ENCODE assay signal across 9 cellular contexts in genomic region chr17:42460371-42460770, GRCh38. TPM values are rescaled to one million over a fixed set of nuclear protein-coding genes. Genes with fewer than 3 reads are reported as not detected.
DNase-seq lines count a peak whose midpoint lies in the region; ATAC-seq and TF ChIP-seq lines count a peak whose summit lies in the region.
"Had no signal": no experiment of that assay in that cellular context is flagged by ENCODE, and none has a peak within 500 bp of the region (broad histone marks: within the 10 kb centered on the region; RNA-seq: fewer than 3 reads in every experiment).

No MANE protein-coding gene starts in this region.

- H2AK5ac ChIP-seq in trophoblast cell (ENCODE audit: low read length) = no peak overlapping the region

- H3K14ac ChIP-seq in trophoblast cell (ENCODE audit: low read length) = no peak overlapping the region

- H4K20me1 ChIP-seq in MM.1S (ENCODE audit: insufficient read depth, low read length) = no peaks in the 10 kb centered on the region

- no peaks in the 10 kb centered on the region for H3K9me2 ChIP-seq in MM.1S (replicated peaks; ENCODE audit: insufficient read depth, low read length)

- DNase-seq in CD1c-positive myeloid dendritic cell (ENCODE audit: extremely low spot score) (peak; percentile 50), MM.1S (no peak), ovary (no peak), HCEC 1CT (no peak), trophoblast cell (no peak)
- DNase-seq in activated naive CD4-positive, alpha-beta T cell treated with anti-CD3 and anti-CD28 coated beads, Interleukin-2, amount 10 ng/mL, durations not matched to agents 7 days and 5 days = no peak

- no peaks in the 10 kb centered on the region for H3K9me3 Mint-ChIP-seq in activated naive CD4-positive, alpha-beta T cell treated with anti-CD3 and anti-CD28 coated beads, Interleukin-2, amount 10 ng/mL, durations not matched to agents 7 days and 5 days

- peak overlapping the region; percentile 80 for H3K27ac ChIP-seq in MM.1S (ENCODE audit: low read length)
- H3K27ac ChIP-seq in ovary = no peak overlapping the region
- H3K27ac ChIP-seq in trophoblast cell (ENCODE audit: low read depth, low read length) = no peak overlapping the region

- no peak overlapping the region for H3K4me3 Mint-ChIP-seq in activated naive CD4-positive, alpha-beta T cell treated with anti-CD3 and anti-CD28 coated beads, Interleukin-2, amount 10 ng/mL, durations not matched to agents 7 days and 5 days

- H3K4me3 ChIP-seq in MM.1S (ENCODE audit: low read length) (peak overlapping the region; percentile 76), endocrine pancreas (ENCODE audit: control insufficient read depth, insufficient read depth, low read length) (peak overlapping the region; percentile 96), ovary (peak overlapping the region; percentile 86), trophoblast cell (ENCODE audit: low read depth, low read length) (no peak overlapping the region)

- no peak overlapping the region for H2AFZ ChIP-seq in MM.1S (ENCODE audit: low read length)
- H2AFZ ChIP-seq in trophoblast cell (ENCODE audit: insufficient read depth, low read length, poor library complexity) = no peak overlapping the region

- H3K9ac ChIP-seq in MM.1S (ENCODE audit: low read length) = peak overlapping the region; percentile 48
- H3K9ac ChIP-seq in endocrine pancreas (ENCODE audit: control insufficient read depth, insufficient read depth, low read length) = peak overlapping the region; percentile 56
- H3K9ac ChIP-seq in trophoblast cell (ENCODE audit: low read length) = no peak overlapping the region

- intact Hi-C loops in ovary (cut with DNase I) = loop anchor here in 1 of 4 donors (5.0 kb wide), 1 partner anchor 52 kb away; no protein-coding TSS in a partner anchor

- H3K4ac ChIP-seq in trophoblast cell (ENCODE audit: low read depth, low read length) = no peak overlapping the region

- no peak overlapping the region for H3K27ac Mint-ChIP-seq in activated naive CD4-positive, alpha-beta T cell treated with anti-CD3 and anti-CD28 coated beads, Interleukin-2, amount 10 ng/mL, durations not matched to agents 7 days and 5 days
- H3K27ac Mint-ChIP-seq: immature natural killer cell had no signal

- H3K79me1 ChIP-seq in trophoblast cell (ENCODE audit: low read length) = peaks cover 6% of the 10 kb centered on the region

- H3K27me3 Mint-ChIP-seq in activated naive CD4-positive, alpha-beta T cell treated with anti-CD3 and anti-CD28 coated beads, Interleukin-2, amount 10 ng/mL, durations not matched to agents 7 days and 5 days = peaks cover 26% of the 10 kb centered on the region

- H3K79me2 ChIP-seq in MM.1S (ENCODE audit: low read length) (peaks cover 43% of the 10 kb centered on the region), trophoblast cell (ENCODE audit: control insufficient read depth, insufficient read depth, low read length, poor library complexity) (peaks cover 3% of the 10 kb centered on the region)

- H2BK12ac ChIP-seq in trophoblast cell (ENCODE audit: low read length) = no peak overlapping the region

- 12 to 47% (median 16%) methylated on average over 1 of the region's 1 CpG for WGBS in ovary, 3 donors
- WGBS in trophoblast cell (ENCODE audit: extremely low coverage, insufficient coverage, insufficient read length) = no CpG with 5 or more reads among the region's 1 CpG

- TF ChIP-seq EP300 in ovary (IDR thresholded peaks at IDR 0.05) = no peak

- no peak overlapping the region for H3K23ac ChIP-seq in trophoblast cell (ENCODE audit: low read length)

- peaks cover 1% of the 10 kb centered on the region for H3K36me3 Mint-ChIP-seq in activated naive CD4-positive, alpha-beta T cell treated with anti-CD3 and anti-CD28 coated beads, Interleukin-2, amount 10 ng/mL, durations not matched to agents 7 days and 5 days
- H3K36me3 Mint-ChIP-seq: immature natural killer cell had no signal

- H2BK5ac ChIP-seq in trophoblast cell (ENCODE audit: low read depth, low read length, poor library complexity) = no peak overlapping the region

- H3K27me3 ChIP-seq in MM.1S (replicated peaks; ENCODE audit: insufficient read depth, low read length) (no peaks in the 10 kb centered on the region), endocrine pancreas (ENCODE audit: control insufficient read depth, insufficient read depth, low read length) (no peaks in the 10 kb centered on the region), ovary (no peaks in the 10 kb centered on the region), trophoblast cell (ENCODE audit: insufficient read depth, low read length) (no peaks in the 10 kb centered on the region)

- no peak overlapping the region for H3K18ac ChIP-seq in trophoblast cell (ENCODE audit: low read length)

- H4K91ac ChIP-seq in trophoblast cell (ENCODE audit: low read depth, low read length) = no peak overlapping the region

- peaks cover 45% of the 10 kb centered on the region for H3F3A ChIP-seq in MM.1S (ENCODE audit: insufficient read depth, low read length)

- H4K8ac ChIP-seq in trophoblast cell (ENCODE audit: low read depth, low read length) = no peak overlapping the region

- H3K9me3 ChIP-seq in MM.1S (replicated peaks; ENCODE audit: insufficient read depth, low read length) (no peaks in the 10 kb centered on the region), endocrine pancreas (ENCODE audit: control insufficient read depth, low read length) (no peaks in the 10 kb centered on the region), ovary (no peaks in the 10 kb centered on the region), trophoblast cell (ENCODE audit: insufficient read depth, low read depth, low read length) (no peaks in the 10 kb centered on the region)

- H3K4me1 ChIP-seq in MM.1S (ENCODE audit: low read length) = peaks cover 33% of the 10 kb centered on the region
- H3K4me1 ChIP-seq in endocrine pancreas (ENCODE audit: control insufficient read depth, insufficient read depth, low read length) = peaks cover 19% of the 10 kb centered on the region
- peaks cover 7% of the 10 kb centered on the region for H3K4me1 ChIP-seq in ovary (ENCODE audit: insufficient read depth)
- peaks cover 3 to 6% of the 10 kb centered on the region in 2 experiments for H3K4me1 ChIP-seq in trophoblast cell (ENCODE audit: control insufficient read depth in 1 of 2, insufficient read depth in 2 of 2, low read length in 2 of 2)

- H3K4me1 Mint-ChIP-seq in activated naive CD4-positive, alpha-beta T cell treated with anti-CD3 and anti-CD28 coated beads, Interleukin-2, amount 10 ng/mL, durations not matched to agents 7 days and 5 days = peaks cover 43% of the 10 kb centered on the region

- no peak for TF ChIP-seq CTCF in MM.1S (IDR thresholded peaks at IDR 0.05; ENCODE audit: low read length)
- TF ChIP-seq CTCF in ovary (IDR thresholded peaks at IDR 0.05) = no peak

- ATAC-seq in HG02610 (IDR thresholded peaks at IDR 0.05; ENCODE audit: unreplicated experiment) = no peak

- peak overlapping the region; percentile 94 for H3K4me2 ChIP-seq in MM.1S (ENCODE audit: low read depth, low read length)
- no peak overlapping the region for H3K4me2 ChIP-seq in trophoblast cell (ENCODE audit: low read length)

- CTCF ChIA-PET in activated naive CD4-positive, alpha-beta T cell treated with anti-CD3 and anti-CD28 coated beads, Interleukin-2, amount 10 ng/mL, durations not matched to agents 7 days and 5 days (lab: Charles Lee) = interaction anchor here (0.8 to 2.3 kb wide), 5 partner anchors 37 to 238 kb away, joined by 3 to 5 read pairs (median 4); partner anchors contain the start of gene CAVIN1

- H2BK120ac ChIP-seq in trophoblast cell (ENCODE audit: insufficient read depth, low read length, poor library complexity) = no peak overlapping the region

- no peak for TF ChIP-seq POLR2A in ovary (IDR thresholded peaks at IDR 0.05)

- H4K12ac ChIP-seq in trophoblast cell (ENCODE audit: low read depth, low read length) = no peak overlapping the region

- H3K36me3 ChIP-seq in MM.1S (replicated peaks; ENCODE audit: insufficient read depth, low read length) = no peaks in the 10 kb centered on the region; the same call in 1 of the 2 replicates
- no peaks in the 10 kb centered on the region for H3K36me3 ChIP-seq in endocrine pancreas (ENCODE audit: control insufficient read depth, insufficient read depth, low read length)
- no peaks in the 10 kb centered on the region for H3K36me3 ChIP-seq in ovary
- peaks cover 5 to 12% of the 10 kb centered on the region in 2 experiments for H3K36me3 ChIP-seq in trophoblast cell (ENCODE audit: control insufficient read depth in 1 of 2, insufficient read depth in 2 of 2, low read length in 2 of 2)

RNA-seq across cellular contexts. Expression of gene ATP6V0A1, which starts 1.7 kb away (rescaled TPM):
- 10 to 100 TPM; 47.6 to 94.1 (median 74.1) TPM for total RNA-seq in ovary
- polyA plus RNA-seq in ovary = 100 to 1,000 TPM in 1 of 2 donors, 10 to 100 TPM in 1; 36.3 to 118 TPM
- 62.3 and 70.2 TPM in 2 replicates for polyA plus RNA-seq in trophoblast cell (2013)

RNA-seq across cellular contexts. Expression of gene CAVIN1, which starts 37.3 kb away (rescaled TPM):
- total RNA-seq in ovary = 100 to 1,000 TPM; 122 to 407 (median 281) TPM
- 100 to 1,000 TPM; 226 to 253 TPM for polyA plus RNA-seq in ovary
- 41.6 and 44.0 TPM in 2 replicates for polyA plus RNA-seq in trophoblast cell (2013)
- polyA plus RNA-seq: immature natural killer cell had no signal
